ENCODE assay signal across 1 cellular context in the genomic region with DNA sequence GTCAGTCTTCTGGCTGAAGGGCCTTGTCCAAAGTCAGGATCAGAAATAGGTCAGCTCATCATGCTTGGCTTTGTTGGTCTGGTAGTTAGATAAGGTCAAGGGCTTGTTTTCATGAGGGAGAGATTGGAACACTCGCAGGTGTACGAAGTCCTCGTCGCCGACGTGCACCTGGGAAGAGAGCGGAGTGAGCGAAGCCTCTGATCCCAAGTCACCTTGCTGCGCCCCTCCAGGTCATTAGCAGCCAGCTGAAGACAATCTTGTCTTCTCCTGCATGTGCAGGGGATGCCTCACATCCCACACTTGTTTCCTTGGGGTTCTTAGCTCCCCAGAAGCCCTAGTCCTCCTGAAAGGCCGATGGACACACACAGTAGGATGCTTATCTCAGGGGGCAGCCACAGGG.
TF ChIP-seq lines count a peak whose summit lies in the region.

No MANE protein-coding gene starts in this region.

TF ChIP-seq in HepG2, 621 proteins besides CTCF, POLR2A, EP300 and RAD21:
- TF ChIP-seq PTBP1 (IDR thresholded peaks at IDR 0.05; ENCODE audit: low read depth, low read length, poor library complexity, severe bottlenecking) (no peak), ZBTB38 (CRISPR knock-in tag; IDR thresholded peaks at IDR 0.05) (peak; percentile 94), RBFOX2 (IDR thresholded peaks at IDR 0.05; ENCODE audit: low read depth, low read length) (0 out of 2 replicates have a peak, but pooled peaks have one; percentile 8)
